21 cellular contexts compared by ENCODE assay signal in the genomic region with DNA sequence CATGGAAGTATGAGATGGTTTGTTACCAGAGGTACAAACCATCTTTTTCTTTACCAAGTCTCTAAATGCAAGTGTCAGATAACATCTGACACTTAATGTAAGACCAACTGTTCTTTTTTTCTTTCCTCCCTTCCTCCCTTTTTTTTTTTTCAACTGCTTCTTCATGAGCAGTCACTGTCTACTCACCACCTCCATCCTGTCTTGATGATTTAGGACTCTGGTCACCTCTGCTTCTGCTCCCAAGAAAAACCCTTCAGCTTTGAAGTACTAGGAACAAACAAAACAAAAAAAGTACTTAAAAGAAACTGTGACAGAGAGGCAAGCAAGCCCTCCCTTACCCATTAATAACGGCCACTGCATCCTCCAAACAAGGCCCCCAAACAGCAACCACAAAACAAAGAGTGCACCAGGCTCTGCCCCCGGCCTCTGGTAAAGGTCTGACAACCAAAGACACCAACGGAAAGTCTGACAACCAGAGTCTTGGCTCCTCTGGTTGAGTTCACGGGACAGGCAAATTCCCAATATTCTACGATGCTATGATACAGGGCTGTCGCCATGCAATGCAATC.
DNase-seq lines count a peak whose midpoint lies in the region; ATAC-seq and TF ChIP-seq lines count a peak whose summit lies in the region.
"Had no signal": no experiment of that assay in that cellular context is flagged by ENCODE, and none has a peak within 500 bp of the region (broad histone marks: within the 10 kb centered on the region; RNA-seq: fewer than 3 reads in every experiment).

No MANE protein-coding gene starts in this region.

- no peak for TF ChIP-seq CTCF in natural killer cell (IDR thresholded peaks at IDR 0.05)

- DNase-seq in natural killer cell = no peak
- DNase-seq in natural killer cell treated with Interleukin-12 subunit alpha and Interleukin-12 subunit beta and Interleukin-15 and Interleukin-18, amount 100 ng/mL, for 72 hours (ENCODE audit: low spot score) = no peak
- DNase-seq in SW480 (ENCODE audit: low spot score) = peak; percentile 77
- no peak for DNase-seq in immature natural killer cell
- DNase-seq: activated naive CD4-positive, alpha-beta T cell treated with anti-CD3 and anti-CD28 coated beads, Interleukin-2, amount 10 ng/mL, durations not matched to agents 7 days and 5 days; activated T-cell treated with anti-CD3 and anti-CD28 coated beads, Interleukin-2, amount 50 U/mL, for 1 hour; DMS 273 treated with DMSO at 0.1 percent for 48 hours; GDM1; H7; KG1; NCI-H1694; nucleus accumbens; SIG-M5; small intestine; stimulated activated naive CD4-positive, alpha-beta T cell; T-helper 1 cell had no signal

- H3K27ac Mint-ChIP-seq in natural killer cell (peak overlapping the region; percentile 17 to 43), immature natural killer cell (peak overlapping the region; percentile 1 to 89 (median 20))
- H3K27ac Mint-ChIP-seq in natural killer cell treated with Interleukin-12 subunit alpha and Interleukin-12 subunit beta and Interleukin-15 and Interleukin-18, amount 100 ng/mL, for 72 hours = peak overlapping the region in 1 of 2 donors; percentile 51
- H3K27ac Mint-ChIP-seq in stimulated activated memory B cell treated with anti-CD40 and anti-IgM and Interleukin-4, amounts not matched to agents 10 μg/mL and 1 μg/mL and 100 μg/mL, for 72 hours = peak overlapping the region; percentile 60
- H3K27ac Mint-ChIP-seq: activated naive CD4-positive, alpha-beta T cell treated with anti-CD3 and anti-CD28 coated beads, Interleukin-2, amount 10 ng/mL, durations not matched to agents 7 days and 5 days had no signal

- H3K36me3 Mint-ChIP-seq in natural killer cell (peaks cover 28% of the 10 kb centered on the region), immature natural killer cell (peaks cover 0 to 20% (median 0%) of the 10 kb centered on the region in 3 donors)
- peaks cover 13% of the 10 kb centered on the region for H3K36me3 Mint-ChIP-seq in natural killer cell treated with Interleukin-12 subunit alpha and Interleukin-12 subunit beta and Interleukin-15 and Interleukin-18, amount 100 ng/mL, for 72 hours
- H3K36me3 Mint-ChIP-seq in stimulated activated memory B cell treated with anti-CD40 and anti-IgM and Interleukin-4, amounts not matched to agents 10 μg/mL and 1 μg/mL and 100 μg/mL, for 72 hours = peaks cover 15% of the 10 kb centered on the region

- no peak for ATAC-seq in natural killer cell
- no peak for ATAC-seq in natural killer cell treated with Interleukin-12 subunit alpha and Interleukin-12 subunit beta and Interleukin-15 and Interleukin-18, amount 100 ng/mL, for 72 hours
- no peak for ATAC-seq in stimulated activated memory B cell treated with anti-CD40 and anti-IgM and Interleukin-4, amounts not matched to agents 10 μg/mL and 1 μg/mL and 100 μg/mL, for 72 hours
- ATAC-seq in HG03432 (IDR thresholded peaks at IDR 0.05; ENCODE audit: unreplicated experiment) = no peak
- no peak for ATAC-seq in HG02763 (IDR thresholded peaks at IDR 0.05; ENCODE audit: unreplicated experiment)
- ATAC-seq in HG03342 (IDR thresholded peaks at IDR 0.05; ENCODE audit: unreplicated experiment) = no peak
- ATAC-seq: esophagus mucosa had no signal

- peaks cover 24 to 28% of the 10 kb centered on the region in 2 donors for H3K4me1 Mint-ChIP-seq in natural killer cell
- peaks cover 13 to 22% of the 10 kb centered on the region in 2 donors for H3K4me1 Mint-ChIP-seq in natural killer cell treated with Interleukin-12 subunit alpha and Interleukin-12 subunit beta and Interleukin-15 and Interleukin-18, amount 100 ng/mL, for 72 hours (ENCODE audit: low read depth in 2 of 2)
- peaks cover 16 to 28% of the 10 kb centered on the region in 2 donors for H3K4me1 Mint-ChIP-seq in immature natural killer cell
- peaks cover 19% of the 10 kb centered on the region for H3K4me1 Mint-ChIP-seq in stimulated activated memory B cell treated with anti-CD40 and anti-IgM and Interleukin-4, amounts not matched to agents 10 μg/mL and 1 μg/mL and 100 μg/mL, for 72 hours

- intact Hi-C loops in natural killer cell (cut with micrococcal nuclease) = no loop called here

- no peak overlapping the region for H3K4me3 Mint-ChIP-seq in natural killer cell
- H3K4me3 Mint-ChIP-seq in natural killer cell treated with Interleukin-12 subunit alpha and Interleukin-12 subunit beta and Interleukin-15 and Interleukin-18, amount 100 ng/mL, for 72 hours = no peak overlapping the region
- no peak overlapping the region for H3K4me3 Mint-ChIP-seq in immature natural killer cell
- H3K4me3 Mint-ChIP-seq in stimulated activated memory B cell treated with anti-CD40 and anti-IgM and Interleukin-4, amounts not matched to agents 10 μg/mL and 1 μg/mL and 100 μg/mL, for 72 hours = no peak overlapping the region
- H3K4me3 Mint-ChIP-seq: activated naive CD4-positive, alpha-beta T cell treated with anti-CD3 and anti-CD28 coated beads, Interleukin-2, amount 10 ng/mL, durations not matched to agents 7 days and 5 days had no signal

- H3K9me3 Mint-ChIP-seq in natural killer cell (peaks cover 0 to 6% of the 10 kb centered on the region in 2 donors), immature natural killer cell (peaks cover 0 to 9% (median 3%) of the 10 kb centered on the region in 6 donors)
- peaks cover 16% of the 10 kb centered on the region for H3K9me3 Mint-ChIP-seq in natural killer cell treated with Interleukin-12 subunit alpha and Interleukin-12 subunit beta and Interleukin-15 and Interleukin-18, amount 100 ng/mL, for 72 hours
- H3K9me3 Mint-ChIP-seq in stimulated activated memory B cell treated with anti-CD40 and anti-IgM and Interleukin-4, amounts not matched to agents 10 μg/mL and 1 μg/mL and 100 μg/mL, for 72 hours = peaks cover 12% of the 10 kb centered on the region

- H3K27me3 Mint-ChIP-seq in natural killer cell (ENCODE audit: low read depth in 2 of 2) (no peaks in the 10 kb centered on the region), immature natural killer cell (ENCODE audit: low read depth in 3 of 3) (peaks cover 0 to 2% (median under 1%) of the 10 kb centered on the region in 3 donors)
- H3K27me3 Mint-ChIP-seq in natural killer cell treated with Interleukin-12 subunit alpha and Interleukin-12 subunit beta and Interleukin-15 and Interleukin-18, amount 100 ng/mL, for 72 hours = no peaks in the 10 kb centered on the region
- peaks cover 6% of the 10 kb centered on the region for H3K27me3 Mint-ChIP-seq in stimulated activated memory B cell treated with anti-CD40 and anti-IgM and Interleukin-4, amounts not matched to agents 10 μg/mL and 1 μg/mL and 100 μg/mL, for 72 hours
